ENCODE assay signal across 8 cellular contexts in genomic region chr1:28581531-28582247, GRCh38. TPM values are rescaled to one million over a fixed set of nuclear protein-coding genes. Genes with fewer than 3 reads are reported as not detected.
DNase-seq lines count a peak whose midpoint lies in the region; ATAC-seq, FAIRE-seq and TF ChIP-seq lines count a peak whose summit lies in the region.

No MANE protein-coding gene starts in this region.

- H3K27me3 Mint-ChIP-seq in activated CD4-positive, alpha-beta T cell treated with anti-CD3 and anti-CD28 coated beads, Interleukin-2, amount 10 ng/mL, durations not matched to agents 7 days and 5 days: no peaks in the 10 kb centered on the region

- peaks cover 35% of the 10 kb centered on the region for H3K4me1 Mint-ChIP-seq in activated CD4-positive, alpha-beta T cell treated with anti-CD3 and anti-CD28 coated beads, Interleukin-2, amount 10 ng/mL, durations not matched to agents 7 days and 5 days

- H3K36me3 ChIP-seq in BLaER1 treated with 17β-estradiol and CSF1 and Interleukin-3, amounts not matched to agents 10 nM and 100 nM: peaks cover 38 to 45% (median 44%) of the 10 kb centered on the region in 11 experiments
- peaks cover 2 to 24% (median 18%) of the 10 kb centered on the region in 4 donors for H3K36me3 ChIP-seq in liver (ENCODE audit: control insufficient read depth in 4 of 4, insufficient read depth in 3 of 4, low read depth in 1 of 4, low read length in 3 of 4)

- POLR2A ChIA-PET in activated CD4-positive, alpha-beta T cell treated with anti-CD3 and anti-CD28 coated beads, Interleukin-2, amount 10 ng/mL, durations not matched to agents 7 days and 5 days (lab: Charles Lee): interaction anchor here (0.6 to 2.4 kb wide), 14 partner anchors 11 to 333 kb away, joined by 3 to 22 read pairs (median 4); partner anchors contain the start of genes RAB42, RCC1, RNU11 and TAF12

- no peaks in the 10 kb centered on the region for H3K27me3 ChIP-seq in BLaER1 treated with 17β-estradiol and CSF1 and Interleukin-3, amounts not matched to agents 10 nM and 100 nM
- H3K27me3 ChIP-seq in liver (ENCODE audit: control insufficient read depth in 4 of 4, insufficient read depth in 4 of 4, low read length in 3 of 4): no peaks in the 10 kb centered on the region

- H3K27ac Mint-ChIP-seq in activated CD4-positive, alpha-beta T cell treated with anti-CD3 and anti-CD28 coated beads, Interleukin-2, amount 10 ng/mL, durations not matched to agents 7 days and 5 days: peak overlapping the region; percentile 93

- H3K4me1 ChIP-seq in BLaER1 treated with 17β-estradiol and CSF1 and Interleukin-3, amounts not matched to agents 10 nM and 100 nM: peaks cover 27 to 55% (median 47%) of the 10 kb centered on the region in 10 experiments
- peaks cover 0 to 28% (median 13%) of the 10 kb centered on the region in 4 donors for H3K4me1 ChIP-seq in liver (ENCODE audit: control insufficient read depth in 4 of 4, insufficient read depth in 4 of 4, low read length in 3 of 4)

- peak; percentile 76 for DNase-seq in GM19239 (ENCODE audit: insufficient read length, low spot score)
- DNase-seq in NCI-H524 (lab: John Stamatoyannopoulos, UW): peak; percentile 79 to 95
- DNase-seq in activated CD4-positive, alpha-beta T cell treated with anti-CD3 and anti-CD28 coated beads, Interleukin-2, amount 10 ng/mL, durations not matched to agents 7 days and 5 days: peak; percentile 94
- DNase-seq in cortex of kidney (lab: John Stamatoyannopoulos, UW): peak; percentile 48
- DNase-seq in stimulated activated CD4-positive, alpha-beta T cell treated with anti-CD3 and anti-CD28 coated beads, Interleukin-4, amount 100 ng/mL, for 1 hour: peak; percentile 92

- peak in 1 of 2 donors; percentile 21 for TF ChIP-seq RAD21 in liver (IDR thresholded peaks at IDR 0.05)

- H3K4me3 ChIP-seq in BLaER1 treated with 17β-estradiol and CSF1 and Interleukin-3, amounts not matched to agents 10 nM and 100 nM: peak overlapping the region; percentile 84 to 99 (median 94)
- peak overlapping the region; percentile 70 to 89 (median 79) for H3K4me3 ChIP-seq in liver (ENCODE audit: low read depth in 1 of 3, low read length in 3 of 3)

- H3K9ac ChIP-seq in BLaER1 treated with 17β-estradiol and CSF1 and Interleukin-3, amounts not matched to agents 10 nM and 100 nM: peak overlapping the region; percentile 89 to 97 (median 93)
- peak overlapping the region; percentile 53 to 77 for H3K9ac ChIP-seq in liver (ENCODE audit: low read depth in 1 of 2, low read length in 2 of 2)

- H3K4me3 Mint-ChIP-seq in activated CD4-positive, alpha-beta T cell treated with anti-CD3 and anti-CD28 coated beads, Interleukin-2, amount 10 ng/mL, durations not matched to agents 7 days and 5 days: peak overlapping the region; percentile 84

- H3K9me3 Mint-ChIP-seq in activated CD4-positive, alpha-beta T cell treated with anti-CD3 and anti-CD28 coated beads, Interleukin-2, amount 10 ng/mL, durations not matched to agents 7 days and 5 days: no peaks in the 10 kb centered on the region

- no peak for TF ChIP-seq CTCF in liver (IDR thresholded peaks at IDR 0.05; ENCODE audit: low read depth, low read length, missing input control)

- peak overlapping the region; percentile 71 to 92 (median 85) for H3K27ac ChIP-seq in BLaER1 treated with 17β-estradiol and CSF1 and Interleukin-3, amounts not matched to agents 10 nM and 100 nM
- peak overlapping the region; percentile 81 to 89 for H3K27ac ChIP-seq in liver (ENCODE audit: low read depth in 1 of 2, low read length in 2 of 2)

- under 1% methylated on average over 75 of the region's 75 CpGs for WGBS in liver

- H3K4me2 ChIP-seq in BLaER1 treated with 17β-estradiol and CSF1 and Interleukin-3, amounts not matched to agents 10 nM and 100 nM: peak overlapping the region; percentile 86 to 99 (median 93)

- FAIRE-seq in GM19239 (lab: Jason Lieb, UNC): peak; percentile 76

- peaks cover 42% of the 10 kb centered on the region for H3K36me3 Mint-ChIP-seq in activated CD4-positive, alpha-beta T cell treated with anti-CD3 and anti-CD28 coated beads, Interleukin-2, amount 10 ng/mL, durations not matched to agents 7 days and 5 days (ENCODE audit: low read depth)

- H4K20me1 ChIP-seq in BLaER1 treated with 17β-estradiol and CSF1 and Interleukin-3, amounts not matched to agents 10 nM and 100 nM: peaks cover 46 to 50% (median 49%) of the 10 kb centered on the region in 11 experiments

- H3K9me3 ChIP-seq in BLaER1 treated with 17β-estradiol and CSF1 and Interleukin-3, amounts not matched to agents 10 nM and 100 nM (replicated peaks in 1 of 11): no peaks in the 10 kb centered on the region
- no peaks in the 10 kb centered on the region for H3K9me3 ChIP-seq in liver (ENCODE audit: control insufficient read depth in 4 of 4, low read length in 3 of 4)

- CTCF ChIA-PET in activated CD4-positive, alpha-beta T cell treated with anti-CD3 and anti-CD28 coated beads, Interleukin-2, amount 10 ng/mL, durations not matched to agents 7 days and 5 days (lab: Charles Lee): interaction anchor here (0.5 to 2.4 kb wide), 16 partner anchors 9 to 295 kb away, joined by 3 to 12 read pairs (median 4); partner anchors contain the start of genes RAB42, TRNAU1AP and YTHDF2

- peak; percentile 86 for ATAC-seq in HG03442 (IDR thresholded peaks at IDR 0.05; ENCODE audit: unreplicated experiment)

TF ChIP-seq in liver, 16 proteins besides CTCF, POLR2A, EP300 and RAD21:
- TF ChIP-seq JUND (IDR thresholded peaks at IDR 0.05) (no peak), YY1 (IDR thresholded peaks at IDR 0.05) (peak; percentile 87), ZBTB33 (IDR thresholded peaks at IDR 0.05) (peak; percentile 59), HNF4G (IDR thresholded peaks at IDR 0.05) (no peak), GABPA (IDR thresholded peaks at IDR 0.05 in 1 of 2, conservative IDR thresholded peaks at IDR 0.05 in 1 of 2) (peak in 1 of 2 donors; percentile 64), RXRA (IDR thresholded peaks at IDR 0.05) (peak in 1 of 2 donors; percentile 36), NR2F2 (IDR thresholded peaks at IDR 0.05) (peak; percentile 4), MAX (IDR thresholded peaks at IDR 0.05) (peak; percentile 68), FOXA1 (IDR thresholded peaks at IDR 0.05) (no peak), REST (IDR thresholded peaks at IDR 0.05) (peak; percentile 96), TAF1 (conservative IDR thresholded peaks at IDR 0.05) (peak; percentile 100), FOXA2 (IDR thresholded peaks at IDR 0.05) (no peak), HNF4A (conservative IDR thresholded peaks at IDR 0.05) (peak in 1 of 2 donors; percentile 17), ATF3 (IDR thresholded peaks at IDR 0.05) (no peak), SP1 (IDR thresholded peaks at IDR 0.05) (peak; percentile 53), EGR1 (IDR thresholded peaks at IDR 0.05; ENCODE audit: low read depth in 2 of 2) (no peak)

RNA-seq across cellular contexts. Expression of gene RAB42, which starts 10.4 kb away (rescaled TPM):
- total RNA-seq in activated CD4-positive, alpha-beta T cell treated with anti-CD3 and anti-CD28 coated beads, Interleukin-2, amount 10 ng/mL, durations not matched to agents 7 days and 5 days: not detected
- total RNA-seq in liver: 1 to 10 TPM; 1.1 to 5.9 TPM
- under 1 TPM; 0.35 to 0.92 TPM for polyA plus RNA-seq in liver

RNA-seq across cellular contexts. Expression of gene TRNAU1AP, which starts 28.8 kb away (rescaled TPM):
- total RNA-seq in activated CD4-positive, alpha-beta T cell treated with anti-CD3 and anti-CD28 coated beads, Interleukin-2, amount 10 ng/mL, durations not matched to agents 7 days and 5 days: 10 to 100 TPM; 69.3 to 70.6 TPM
- total RNA-seq in liver: 10 to 100 TPM in 1 of 2 donors, 1 to 10 TPM in 1; 8.5 to 12.0 TPM
- polyA plus RNA-seq in liver: 1 to 10 TPM; 5.6 to 9.2 TPM

Comparison
In these comparisons a context has a peak if more than half of its experiments do, and no peak if none do; other contexts are left out.
1. Peak in every context shown above with its lines: DNase-seq, ATAC-seq, H3K4me3 ChIP-seq and H3K27ac ChIP-seq.
2. RNA of gene TRNAU1AP, which starts 28.8 kb away (total RNA-seq): 69.3 to 70.6 TPM in activated CD4-positive, alpha-beta T cell treated with anti-CD3 and anti-CD28 coated beads, Interleukin-2, amount 10 ng/mL, durations not matched to agents 7 days and 5 days; 8.5 to 12.0 TPM in liver; every median in the first group is over 4 times any median in the second.